19 cellular contexts compared by ENCODE assay signal in the genomic region with DNA sequence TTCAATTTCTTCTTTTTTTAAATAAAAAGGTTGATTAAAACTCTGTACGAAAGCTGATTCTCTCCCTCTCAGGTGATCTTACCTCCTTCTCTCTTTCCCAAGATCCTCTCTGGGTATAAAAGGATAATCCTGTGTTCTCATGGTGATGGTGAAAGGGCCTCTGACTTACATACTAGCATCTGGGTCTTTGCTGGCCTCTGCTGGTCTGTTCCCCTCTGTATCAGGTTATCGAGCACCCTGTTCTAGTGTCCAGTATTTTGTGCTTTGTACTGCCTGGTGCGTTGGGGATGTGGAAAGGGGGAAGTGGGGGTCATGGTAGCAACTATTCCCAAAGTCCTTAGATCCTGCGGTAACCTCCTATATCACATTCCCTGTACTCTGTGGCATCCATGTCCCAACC.
A peak's percentile ranks its signal among the peaks of the same experiment; 100 is the strongest.
DNase-seq lines count a peak whose midpoint lies in the region; ATAC-seq and TF ChIP-seq lines count a peak whose summit lies in the region.
"Had no signal": no experiment of that assay in that cellular context is flagged by ENCODE, and none has a peak within 500 bp of the region (broad histone marks: within the 10 kb centered on the region; RNA-seq: fewer than 3 reads in every experiment).

No MANE protein-coding gene starts in this region.

- H3K79me2 ChIP-seq in mammary epithelial cell (ENCODE audit: insufficient read depth, low read length): no peaks in the 10 kb centered on the region

- WGBS in mammary epithelial cell (ENCODE audit: low coverage, missing lambda C conversion rate): 89% methylated on average over 4 of the region's 4 CpGs

- no peak overlapping the region for H3K4me2 ChIP-seq in mammary epithelial cell (ENCODE audit: insufficient read depth, low read depth, low read length)
- H3K4me2 ChIP-seq: KMS-11 had no signal

- H3K27me3 ChIP-seq in BE2C (no peaks in the 10 kb centered on the region), brain microvascular endothelial cell (replicated peaks) (no peaks in the 10 kb centered on the region), mammary epithelial cell (ENCODE audit: insufficient read depth, low read length) (no peaks in the 10 kb centered on the region)
- H3K27me3 ChIP-seq: gastrocnemius medialis, ovary had no signal

- no peaks in the 10 kb centered on the region for H3K9me3 ChIP-seq in BE2C
- H3K9me3 ChIP-seq in mammary epithelial cell (replicated peaks; ENCODE audit: insufficient read depth, low read length): no peaks in the 10 kb centered on the region
- H3K9me3 ChIP-seq: gastrocnemius medialis, left ventricle myocardium inferior, ovary, thoracic aorta had no signal

- DNase-seq in BE2C: peak; percentile 19
- peak; percentile 31 for DNase-seq in LHCN-M2 (ENCODE audit: low read depth)
- DNase-seq in brain microvascular endothelial cell: no peak
- DNase-seq in iris pigment epithelial cell (ENCODE audit: low read depth): peak; percentile 20
- DNase-seq in mammary epithelial cell: no peak
- DNase-seq in OCI-M2 (lab: John Stamatoyannopoulos, UW; ENCODE audit: unreplicated experiment): no peak
- DNase-seq: activated CD4-positive, CD25-positive, alpha-beta regulatory T cell treated with anti-CD3 and anti-CD28 coated beads, Interleukin-2, amount 50 U/mL, for 72 hours; gastrocnemius medialis; GOT3; left ventricle myocardium inferior; NCI-H1092; NK-92 treated with Interleukin-12 subunit alpha and Interleukin-12 subunit beta, amount 100 ng/mL, for 24 hours; ovary; stimulated activated CD4-positive, alpha-beta T cell treated with anti-CD3 and anti-CD28 coated beads, Interleukin-4, amount 100 ng/mL, for 1 hour; T-helper 2 cell had no signal

- no peak overlapping the region for H3K4me3 ChIP-seq in BE2C (ENCODE audit: low read depth, low read length)
- no peak overlapping the region for H3K4me3 ChIP-seq in brain microvascular endothelial cell (ENCODE audit: low read depth, low read length)
- no peak overlapping the region for H3K4me3 ChIP-seq in mammary epithelial cell (replicated peaks in 1 of 3; ENCODE audit: insufficient read depth in 1 of 3, low read depth in 2 of 3, low read length in 3 of 3)
- H3K4me3 ChIP-seq: gastrocnemius medialis, left ventricle myocardium inferior, ovary, thoracic aorta had no signal

- no peak overlapping the region for H2AFZ ChIP-seq in mammary epithelial cell (ENCODE audit: low read depth, low read length)

- H3K36me3 ChIP-seq in BE2C: no peaks in the 10 kb centered on the region
- H3K36me3 ChIP-seq in brain microvascular endothelial cell (replicated peaks): no peaks in the 10 kb centered on the region
- no peaks in the 10 kb centered on the region for H3K36me3 ChIP-seq in mammary epithelial cell (ENCODE audit: insufficient read depth, low read length)
- H3K36me3 ChIP-seq: gastrocnemius medialis, left ventricle myocardium inferior, ovary, thoracic aorta had no signal

- H3K4me1 ChIP-seq in BE2C: peaks cover 10% of the 10 kb centered on the region
- peaks cover 16% of the 10 kb centered on the region for H3K4me1 ChIP-seq in mammary epithelial cell (ENCODE audit: insufficient read depth, low read length)
- H3K4me1 ChIP-seq: gastrocnemius medialis, left ventricle myocardium inferior had no signal

- ATAC-seq in HG03457 (IDR thresholded peaks at IDR 0.05; ENCODE audit: unreplicated experiment) (no peak), GM18868 (IDR thresholded peaks at IDR 0.05; ENCODE audit: unreplicated experiment) (no peak)
- ATAC-seq: gastrocnemius medialis had no signal

- TF ChIP-seq CTCF in BE2C (IDR thresholded peaks at IDR 0.05; ENCODE audit: low read depth, low read length): peak; percentile 51
- TF ChIP-seq CTCF in brain microvascular endothelial cell (IDR thresholded peaks at IDR 0.05; ENCODE audit: low read depth, low read length, missing control alignments): peak; percentile 32
- TF ChIP-seq CTCF in mammary epithelial cell (conservative IDR thresholded peaks at IDR 0.05 in 1 of 2, IDR thresholded peaks at IDR 0.05 in 1 of 2; ENCODE audit: extremely low read depth in 1 of 2, insufficient read depth in 1 of 2, low read depth in 1 of 2, low read length in 2 of 2): peak in 1 of 2 donors; percentile 13

- no peak overlapping the region for H3K9ac ChIP-seq in mammary epithelial cell (ENCODE audit: insufficient read depth, low read length)
- H3K9ac ChIP-seq: KMS-11 had no signal

- H4K20me1 ChIP-seq in mammary epithelial cell (ENCODE audit: insufficient read depth, low read length): no peaks in the 10 kb centered on the region

- dilution Hi-C loops in mammary epithelial cell (cut with HindIII; ENCODE audit: low sequenced_read_pairs): no loop called here

- H3K27ac ChIP-seq in brain microvascular endothelial cell (no peak overlapping the region), mammary epithelial cell (ENCODE audit: insufficient read depth, low read depth, low read length) (no peak overlapping the region)
- H3K27ac ChIP-seq: gastrocnemius medialis, KMS-11, left ventricle myocardium inferior, ovary, thoracic aorta had no signal

- no TSS peak for BruUV-seq in mammary epithelial cell (replicated peaks; lab: Mats Ljungman, UMichigan)

- intact Hi-C loops in mammary epithelial cell (cut with micrococcal nuclease): loop anchor here (10.0 kb wide), 2 partner anchors 157 to 337 kb away; no protein-coding TSS in a partner anchor

- in situ Hi-C loops in brain microvascular endothelial cell (cut with HindIII; ENCODE audit: low pct_ligation_motif_present, low sequenced_read_pairs) (no loop called here), mammary epithelial cell (cut with MboI; ENCODE audit: low sequenced_read_pairs in 2 of 2) (no loop called here)

- CTCF ChIA-PET in mammary epithelial cell (lab: Charles Lee; ENCODE audit: low non-redundant PET): no interaction called here

Comparison
In these comparisons a context has a peak if more than half of its experiments do, and no peak if none do; other contexts are left out.
1. DNase-seq: peak in BE2C (single experiment), LHCN-M2 (single experiment) and iris pigment epithelial cell (single experiment); none in brain microvascular endothelial cell (single experiment), mammary epithelial cell (single experiment) and OCI-M2 (single experiment).